In genomic region chr2:204033601-204034495, GRCh38 we compare ENCODE assay signal across 26 cellular contexts.
"Had no signal": no experiment of that assay in that cellular context is flagged by ENCODE, and none has a peak within 500 bp of the region (broad histone marks: within the 10 kb centered on the region; RNA-seq: fewer than 3 reads in every experiment).

No MANE protein-coding gene starts in this region.

- H3K27ac ChIP-seq: heart left ventricle, left ventricle myocardium inferior, pancreas, right atrium auricular region, right lobe of liver, stomach, thoracic aorta, tibial artery, upper lobe of right lung had no signal

- ATAC-seq: heart left ventricle; naive thymus-derived CD8-positive, alpha-beta T cell; pancreas; right lobe of liver; stimulated activated naive B cell treated with anti-CD40 and anti-IgM and Interleukin-4, amounts not matched to agents 10 μg/mL and 1 μg/mL and 100 μg/mL, for 72 hours; stimulated activated naive CD8-positive, alpha-beta T cell treated with anti-CD3 and anti-CD28 coated beads, Interleukin-15, Interleukin-2, amounts not matched to agents 100 U/mL and 50 U/mL, for 24 hours; upper lobe of right lung had no signal

- H3K4me1 Mint-ChIP-seq: memory B cell; naive thymus-derived CD8-positive, alpha-beta T cell; neural crest cell; stimulated activated naive B cell treated with anti-CD40 and anti-IgM and Interleukin-4, amounts not matched to agents 10 μg/mL and 1 μg/mL and 100 μg/mL, for 72 hours had no signal

- H3K4me3 Mint-ChIP-seq: memory B cell; naive thymus-derived CD8-positive, alpha-beta T cell; nephron; neural crest cell; stimulated activated naive B cell treated with anti-CD40 and anti-IgM and Interleukin-4, amounts not matched to agents 10 μg/mL and 1 μg/mL and 100 μg/mL, for 72 hours had no signal

- DNase-seq: heart left ventricle; hypothalamus; islet precursor cell; left ventricle myocardium inferior; naive thymus-derived CD8-positive, alpha-beta T cell; nucleus accumbens; pancreas; posterior cingulate gyrus; right lobe of liver; stimulated activated CD4-positive, alpha-beta T cell treated with anti-CD3 and anti-CD28 coated beads, Interleukin-1b, Interleukin-23, amount 100 ng/mL, for 48 hours; stimulated activated CD4-positive, alpha-beta T cell treated with anti-CD3 and anti-CD28 coated beads, Interleukin-2, amount 100 ng/mL, for 48 hours; stimulated activated CD4-positive, alpha-beta T cell treated with anti-CD3 and anti-CD28 coated beads, Interleukin-4, amount 100 ng/mL, for 4 hours; stimulated activated CD8-positive, alpha-beta memory T cell treated with anti-CD3 and anti-CD28 coated beads, Interleukin-4, amount 100 ng/mL, for 48 hours; stimulated activated naive B cell treated with anti-CD40 and anti-IgM and Interleukin-4, amounts not matched to agents 10 μg/mL and 1 μg/mL and 100 μg/mL, for 72 hours; stimulated activated naive CD8-positive, alpha-beta T cell treated with anti-CD3 and anti-CD28 coated beads, Interleukin-15, Interleukin-2, amounts not matched to agents 100 U/mL and 50 U/mL, for 24 hours; stomach; tibial artery; trophoblast cell; upper lobe of right lung had no signal

- H3K27me3 ChIP-seq: heart left ventricle, pancreas, right atrium auricular region, right lobe of liver, stomach, tibial artery, upper lobe of right lung had no signal

- H3K36me3 ChIP-seq: heart left ventricle, left ventricle myocardium inferior, pancreas, right atrium auricular region, right lobe of liver, stomach, thoracic aorta, tibial artery, upper lobe of right lung had no signal

- H3K36me3 Mint-ChIP-seq: memory B cell; naive thymus-derived CD8-positive, alpha-beta T cell; stimulated activated naive B cell treated with anti-CD40 and anti-IgM and Interleukin-4, amounts not matched to agents 10 μg/mL and 1 μg/mL and 100 μg/mL, for 72 hours had no signal

- H3K4me3 ChIP-seq: heart left ventricle, left ventricle myocardium inferior, lung, pancreas, right atrium auricular region, right lobe of liver, smooth muscle cell, stomach, thoracic aorta, tibial artery, upper lobe of right lung had no signal

- H3K4me2 ChIP-seq: smooth muscle cell had no signal

- H3K4me1 ChIP-seq: left ventricle myocardium inferior, pancreas, right atrium auricular region, right lobe of liver, upper lobe of right lung had no signal

- H3K27ac Mint-ChIP-seq: memory B cell; naive thymus-derived CD8-positive, alpha-beta T cell; nephron; stimulated activated naive B cell treated with anti-CD40 and anti-IgM and Interleukin-4, amounts not matched to agents 10 μg/mL and 1 μg/mL and 100 μg/mL, for 72 hours had no signal

- H3K9me3 Mint-ChIP-seq: memory B cell, nephron, neural crest cell had no signal

- H3K9me3 ChIP-seq: heart left ventricle, pancreas, right atrium auricular region, right lobe of liver, stomach, thoracic aorta, tibial artery, upper lobe of right lung had no signal
